Comparison of ENCODE assay signal across 2 cellular contexts in the genomic region with DNA sequence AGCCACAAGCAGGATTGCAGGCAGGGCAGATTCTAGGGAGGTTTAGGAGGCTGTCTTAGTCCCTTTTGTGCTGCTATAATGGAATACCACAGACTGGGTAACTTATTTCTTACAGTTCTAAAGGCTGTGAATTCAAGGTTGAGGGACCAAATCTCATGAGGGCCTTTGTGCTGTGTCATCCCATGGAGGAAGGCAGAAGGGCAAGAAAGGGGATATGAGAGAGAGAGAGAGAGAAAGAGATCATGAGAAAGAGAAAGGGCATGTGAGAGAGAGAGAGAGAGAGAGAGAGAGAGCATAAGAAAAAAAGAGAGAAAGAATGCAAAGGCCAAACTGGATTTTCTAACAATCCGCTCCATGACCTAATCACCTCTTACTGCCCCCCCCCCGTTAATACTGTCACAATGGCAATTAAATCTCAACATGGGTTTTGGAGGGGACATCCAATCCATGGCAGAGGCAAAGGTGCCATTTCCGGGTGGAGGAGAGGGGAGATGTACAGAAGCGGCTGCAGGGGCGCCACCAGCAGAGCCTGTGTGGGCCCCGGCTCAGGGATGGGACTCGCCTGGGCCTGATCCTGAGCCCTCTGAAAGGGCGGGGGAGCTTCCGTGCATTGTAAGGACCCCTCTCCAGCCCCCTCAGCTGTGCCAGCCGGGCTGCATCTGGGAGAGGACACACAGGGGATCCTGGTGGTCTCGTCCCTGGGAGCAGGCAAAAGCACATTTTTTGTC.
TF ChIP-seq lines count a peak whose summit lies in the region.

No MANE protein-coding gene starts in this region.

TF ChIP-seq in GM23338, 12 proteins besides CTCF, POLR2A, EP300 and RAD21 (continues in another document):
- no peak for TF ChIP-seq ZNF331 (CRISPR knock-in tag; IDR thresholded peaks at IDR 0.05; ENCODE audit: low read depth)
- TF ChIP-seq CREB1 (CRISPR knock-in tag; IDR thresholded peaks at IDR 0.05; ENCODE audit: low read depth), result no peak
- TF ChIP-seq, protein P1, sequence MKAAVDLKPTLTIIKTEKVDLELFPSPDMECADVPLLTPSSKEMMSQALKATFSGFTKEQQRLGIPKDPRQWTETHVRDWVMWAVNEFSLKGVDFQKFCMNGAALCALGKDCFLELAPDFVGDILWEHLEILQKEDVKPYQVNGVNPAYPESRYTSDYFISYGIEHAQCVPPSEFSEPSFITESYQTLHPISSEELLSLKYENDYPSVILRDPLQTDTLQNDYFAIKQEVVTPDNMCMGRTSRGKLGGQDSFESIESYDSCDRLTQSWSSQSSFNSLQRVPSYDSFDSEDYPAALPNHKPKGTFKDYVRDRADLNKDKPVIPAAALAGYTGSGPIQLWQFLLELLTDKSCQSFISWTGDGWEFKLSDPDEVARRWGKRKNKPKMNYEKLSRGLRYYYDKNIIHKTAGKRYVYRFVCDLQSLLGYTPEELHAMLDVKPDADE (IDR thresholded peaks at IDR 0.05), result no peak
- no peak for TF ChIP-seq POLR2AphosphoS5 (IDR thresholded peaks at IDR 0.05; ENCODE audit: low read depth)
- no peak for TF ChIP-seq NANOG (IDR thresholded peaks at IDR 0.05; ENCODE audit: borderline replicate concordance)
- no peak for TF ChIP-seq JUNB (IDR thresholded peaks at IDR 0.05; ENCODE audit: unreplicated experiment)
- TF ChIP-seq EZH2 (IDR thresholded peaks at IDR 0.05; ENCODE audit: low read depth, unreplicated experiment), result no peak
- TF ChIP-seq, protein P2, sequence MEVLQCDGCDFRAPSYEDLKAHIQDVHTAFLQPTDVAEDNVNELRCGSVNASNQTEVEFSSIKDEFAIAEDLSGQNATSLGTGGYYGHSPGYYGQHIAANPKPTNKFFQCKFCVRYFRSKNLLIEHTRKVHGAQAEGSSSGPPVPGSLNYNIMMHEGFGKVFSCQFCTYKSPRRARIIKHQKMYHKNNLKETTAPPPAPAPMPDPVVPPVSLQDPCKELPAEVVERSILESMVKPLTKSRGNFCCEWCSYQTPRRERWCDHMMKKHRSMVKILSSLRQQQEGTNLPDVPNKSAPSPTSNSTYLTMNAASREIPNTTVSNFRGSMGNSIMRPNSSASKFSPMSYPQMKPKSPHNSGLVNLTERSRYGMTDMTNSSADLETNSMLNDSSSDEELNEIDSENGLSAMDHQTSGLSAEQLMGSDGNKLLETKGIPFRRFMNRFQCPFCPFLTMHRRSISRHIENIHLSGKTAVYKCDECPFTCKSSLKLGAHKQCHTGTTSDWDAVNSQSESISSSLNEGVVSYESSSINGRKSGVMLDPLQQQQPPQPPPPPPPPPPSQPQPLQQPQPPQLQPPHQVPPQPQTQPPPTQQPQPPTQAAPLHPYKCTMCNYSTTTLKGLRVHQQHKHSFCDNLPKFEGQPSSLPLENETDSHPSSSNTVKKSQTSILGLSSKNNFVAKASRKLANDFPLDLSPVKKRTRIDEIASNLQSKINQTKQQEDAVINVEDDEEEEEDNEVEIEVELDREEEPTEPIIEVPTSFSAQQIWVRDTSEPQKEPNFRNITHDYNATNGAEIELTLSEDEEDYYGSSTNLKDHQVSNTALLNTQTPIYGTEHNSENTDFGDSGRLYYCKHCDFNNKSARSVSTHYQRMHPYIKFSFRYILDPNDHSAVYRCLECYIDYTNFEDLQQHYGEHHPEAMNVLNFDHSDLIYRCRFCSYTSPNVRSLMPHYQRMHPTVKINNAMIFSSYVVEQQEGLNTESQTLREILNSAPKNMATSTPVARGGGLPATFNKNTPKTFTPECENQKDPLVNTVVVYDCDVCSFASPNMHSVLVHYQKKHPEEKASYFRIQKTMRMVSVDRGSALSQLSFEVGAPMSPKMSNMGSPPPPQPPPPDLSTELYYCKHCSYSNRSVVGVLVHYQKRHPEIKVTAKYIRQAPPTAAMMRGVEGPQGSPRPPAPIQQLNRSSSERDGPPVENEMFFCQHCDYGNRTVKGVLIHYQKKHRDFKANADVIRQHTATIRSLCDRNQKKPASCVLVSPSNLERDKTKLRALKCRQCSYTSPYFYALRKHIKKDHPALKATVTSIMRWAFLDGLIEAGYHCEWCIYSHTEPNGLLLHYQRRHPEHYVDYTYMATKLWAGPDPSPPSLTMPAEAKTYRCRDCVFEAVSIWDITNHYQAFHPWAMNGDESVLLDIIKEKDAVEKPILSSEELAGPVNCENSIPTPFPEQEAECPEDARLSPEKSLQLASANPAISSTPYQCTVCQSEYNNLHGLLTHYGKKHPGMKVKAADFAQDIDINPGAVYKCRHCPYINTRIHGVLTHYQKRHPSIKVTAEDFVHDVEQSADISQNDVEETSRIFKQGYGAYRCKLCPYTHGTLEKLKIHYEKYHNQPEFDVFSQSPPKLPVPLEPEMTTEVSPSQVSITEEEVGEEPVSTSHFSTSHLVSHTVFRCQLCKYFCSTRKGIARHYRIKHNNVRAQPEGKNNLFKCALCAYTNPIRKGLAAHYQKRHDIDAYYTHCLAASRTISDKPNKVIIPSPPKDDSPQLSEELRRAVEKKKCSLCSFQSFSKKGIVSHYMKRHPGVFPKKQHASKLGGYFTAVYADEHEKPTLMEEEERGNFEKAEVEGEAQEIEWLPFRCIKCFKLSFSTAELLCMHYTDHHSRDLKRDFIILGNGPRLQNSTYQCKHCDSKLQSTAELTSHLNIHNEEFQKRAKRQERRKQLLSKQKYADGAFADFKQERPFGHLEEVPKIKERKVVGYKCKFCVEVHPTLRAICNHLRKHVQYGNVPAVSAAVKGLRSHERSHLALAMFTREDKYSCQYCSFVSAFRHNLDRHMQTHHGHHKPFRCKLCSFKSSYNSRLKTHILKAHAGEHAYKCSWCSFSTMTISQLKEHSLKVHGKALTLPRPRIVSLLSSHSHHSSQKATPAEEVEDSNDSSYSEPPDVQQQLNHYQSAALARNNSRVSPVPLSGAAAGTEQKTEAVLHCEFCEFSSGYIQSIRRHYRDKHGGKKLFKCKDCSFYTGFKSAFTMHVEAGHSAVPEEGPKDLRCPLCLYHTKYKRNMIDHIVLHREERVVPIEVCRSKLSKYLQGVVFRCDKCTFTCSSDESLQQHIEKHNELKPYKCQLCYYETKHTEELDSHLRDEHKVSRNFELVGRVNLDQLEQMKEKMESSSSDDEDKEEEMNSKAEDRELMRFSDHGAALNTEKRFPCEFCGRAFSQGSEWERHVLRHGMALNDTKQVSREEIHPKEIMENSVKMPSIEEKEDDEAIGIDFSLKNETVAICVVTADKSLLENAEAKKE (CRISPR knock-in tag; IDR thresholded peaks at IDR 0.05), result no peak

TF ChIP-seq in H1, 55 proteins besides CTCF, POLR2A, EP300 and RAD21:
- no peak for TF ChIP-seq TAF7 (optimal IDR thresholded peaks at IDR 0.05; ENCODE audit: borderline replicate concordance, low read depth, low read length)
- no peak for TF ChIP-seq KDM4A (IDR thresholded peaks at IDR 0.05; ENCODE audit: low read depth, low read length, severe bottlenecking)
- no peak for TF ChIP-seq PHF8 (conservative IDR thresholded peaks at IDR 0.05; ENCODE audit: low read depth, low read length)
- TF ChIP-seq NRF1 (IDR thresholded peaks at IDR 0.05; ENCODE audit: low read depth, low read length), result no peak
- no peak for TF ChIP-seq CREB1 (IDR thresholded peaks at IDR 0.05)
- TF ChIP-seq JUN (IDR thresholded peaks at IDR 0.05; ENCODE audit: low read depth, low read length), result no peak
- no peak for TF ChIP-seq TAF1 (IDR thresholded peaks at IDR 0.05; ENCODE audit: low read depth, low read length)
- TF ChIP-seq SP4 (IDR thresholded peaks at IDR 0.05; ENCODE audit: low read length), result no peak
- no peak for TF ChIP-seq TEAD4 (IDR thresholded peaks at IDR 0.05; ENCODE audit: low read depth, low read length)
